23 cellular contexts compared by ENCODE assay signal in the genomic region with DNA sequence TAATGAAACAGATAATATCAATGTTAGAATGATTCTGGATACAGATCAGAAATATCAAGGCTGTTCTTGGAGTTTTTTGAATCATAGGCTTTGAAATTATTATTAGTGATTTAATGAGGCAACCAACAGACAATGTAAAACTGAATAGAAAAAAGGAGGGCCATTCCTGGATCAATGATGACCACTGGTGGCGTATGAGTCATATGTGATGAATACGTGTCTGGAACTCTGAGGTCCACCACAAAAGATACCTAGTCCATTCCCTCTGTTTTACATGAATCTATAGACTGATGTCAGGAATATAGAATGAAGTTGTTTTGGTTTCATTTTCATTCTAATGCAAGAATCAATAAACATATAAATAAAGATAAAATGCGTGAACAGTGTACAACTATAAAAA.
DNase-seq lines count a peak whose midpoint lies in the region; ATAC-seq, FAIRE-seq and TF ChIP-seq lines count a peak whose summit lies in the region.
"Had no signal": no experiment of that assay in that cellular context is flagged by ENCODE, and none has a peak within 500 bp of the region (broad histone marks: within the 10 kb centered on the region; RNA-seq: fewer than 3 reads in every experiment).

No MANE protein-coding gene starts in this region.

- H3K9ac ChIP-seq in GM23248 (no peak overlapping the region), endothelial cell of umbilical vein (replicated peaks; ENCODE audit: extremely low read depth, insufficient read depth, low read length) (no peak overlapping the region), smooth muscle cell (ENCODE audit: low read depth) (peak overlapping the region; percentile 93)

- H3F3A ChIP-seq in GM23248 (ENCODE audit: insufficient read depth) (peaks cover 48% of the 10 kb centered on the region), smooth muscle cell (ENCODE audit: low read depth) (no peaks in the 10 kb centered on the region), PC-9 (ENCODE audit: insufficient read depth, low read depth) (no peaks in the 10 kb centered on the region)

- POLR2A ChIA-PET in endothelial cell of umbilical vein (lab: Charles Lee): no interaction called here
- POLR2A ChIA-PET in PC-9 (lab: Charles Lee; ENCODE audit: unreplicated experiment): no interaction called here

- 57 to 66% methylated on average over 3 of the region's 3 CpGs for WGBS in GM23248 (ENCODE audit: low coverage in 1 of 2, low lambda C conversion rate in 2 of 2, missing lambda C conversion rate in 2 of 2), 2 experiments
- WGBS in smooth muscle cell (ENCODE audit: low lambda C conversion rate): 63% methylated on average over 3 of the region's 3 CpGs

- no peaks in the 10 kb centered on the region for H3K9me3 ChIP-seq in GM23248 (ENCODE audit: low read depth)
- no peaks in the 10 kb centered on the region for H3K9me3 ChIP-seq in RWPE2 (ENCODE audit: severe bottlenecking)
- H3K9me3 ChIP-seq in endothelial cell of umbilical vein (replicated peaks; ENCODE audit: control insufficient read depth, insufficient read depth, low read length): no peaks in the 10 kb centered on the region
- no peaks in the 10 kb centered on the region for H3K9me3 ChIP-seq in smooth muscle cell (replicated peaks; ENCODE audit: low read depth)
- H3K9me3 ChIP-seq in PC-9 (ENCODE audit: insufficient read depth, low read depth): no peaks in the 10 kb centered on the region
- H3K9me3 ChIP-seq: ascending aorta, upper lobe of left lung had no signal

- H3K9me2 ChIP-seq in GM23248 (ENCODE audit: insufficient read depth) (no peaks in the 10 kb centered on the region), PC-9 (ENCODE audit: insufficient read depth) (no peaks in the 10 kb centered on the region)

- DNase-seq in GM23248 (peak; percentile 45), RWPE2 (ENCODE audit: low spot score) (no peak), endothelial cell of umbilical vein (ENCODE audit: low read depth, low spot score) (no peak), smooth muscle cell (lab: John Stamatoyannopoulos, UW; ENCODE audit: unreplicated experiment) (no peak), PC-9 (no peak)
- DNase-seq in activated CD4-positive, alpha-beta T cell treated with anti-CD3 and anti-CD28 coated beads for 1 hour: no peak
- no peak for DNase-seq in activated CD8-positive, alpha-beta memory T cell treated with anti-CD3 and anti-CD28 coated beads for 24 hours
- DNase-seq: activated CD8-positive, alpha-beta T cell treated with anti-CD3 and anti-CD28 coated beads for 36 hours; dorsolateral prefrontal cortex; H7; islet precursor cell; KG1; MM.1S; naive thymus-derived CD8-positive, alpha-beta T cell; NCI-H1417; NCI-H2081; NCI-H2227 treated with DMSO at 0.1 percent for 48 hours; NCI-H526 treated with DMSO at 0.1 percent for 48 hours; RPMI8226; stimulated activated CD4-positive, alpha-beta T cell treated with anti-CD3 and anti-CD28 coated beads, Interleukin-4, amount 100 ng/mL, for 24 hours; stimulated activated naive B cell treated with anti-CD40 and anti-IgM and Interleukin-4, amounts not matched to agents 10 μg/mL and 1 μg/mL and 100 μg/mL, for 72 hours; upper lobe of left lung had no signal

- H3K36me3 ChIP-seq in GM23248 (ENCODE audit: low read depth) (peaks cover 51% of the 10 kb centered on the region), RWPE2 (ENCODE audit: low read depth) (peaks cover 24% of the 10 kb centered on the region), endothelial cell of umbilical vein (ENCODE audit: control insufficient read depth in 2 of 2, extremely low read depth in 1 of 2, insufficient read depth in 2 of 2, low read length in 2 of 2) (peaks cover 0 to 2% of the 10 kb centered on the region in 2 experiments), smooth muscle cell (ENCODE audit: low read depth) (no peaks in the 10 kb centered on the region), PC-9 (ENCODE audit: low read depth) (no peaks in the 10 kb centered on the region)
- H3K36me3 ChIP-seq: ascending aorta, upper lobe of left lung had no signal

- BruUV-seq in endothelial cell of umbilical vein (replicated peaks; lab: Mats Ljungman, UMichigan): no TSS peak
- BruUV-seq in PC-9 (replicated peaks; lab: Mats Ljungman, UMichigan): no TSS peak

- no peaks in the 10 kb centered on the region for H3K9me1 ChIP-seq in endothelial cell of umbilical vein (replicated peaks; ENCODE audit: control insufficient read depth, extremely low read depth, insufficient read depth, low read length)

- peaks cover 42% of the 10 kb centered on the region for H3K4me1 ChIP-seq in GM23248 (ENCODE audit: insufficient read depth)
- H3K4me1 ChIP-seq in RWPE2 (ENCODE audit: insufficient read depth, poor library complexity, severe bottlenecking): peaks cover 62% of the 10 kb centered on the region
- H3K4me1 ChIP-seq in endothelial cell of umbilical vein (ENCODE audit: control insufficient read depth, extremely low read depth, insufficient read depth, low read length): peaks cover 4% of the 10 kb centered on the region
- H3K4me1 ChIP-seq in smooth muscle cell (ENCODE audit: low read depth): peaks cover 13% of the 10 kb centered on the region
- no peaks in the 10 kb centered on the region for H3K4me1 ChIP-seq in PC-9 (replicated peaks; ENCODE audit: insufficient read depth)
- H3K4me1 ChIP-seq: ascending aorta, upper lobe of left lung had no signal

- H3K27me3 ChIP-seq in GM23248 (replicated peaks; ENCODE audit: insufficient read depth): no peaks in the 10 kb centered on the region
- no peaks in the 10 kb centered on the region for H3K27me3 ChIP-seq in RWPE2 (ENCODE audit: insufficient read depth, poor library complexity, severe bottlenecking)
- no peaks in the 10 kb centered on the region for H3K27me3 ChIP-seq in endothelial cell of umbilical vein (ENCODE audit: control insufficient read depth in 2 of 2, insufficient read depth in 2 of 2, low read length in 2 of 2)
- H3K27me3 ChIP-seq in smooth muscle cell (ENCODE audit: low read depth): no peaks in the 10 kb centered on the region
- no peaks in the 10 kb centered on the region for H3K27me3 ChIP-seq in PC-9 (ENCODE audit: insufficient read depth, low read depth)
- H3K27me3 ChIP-seq: ascending aorta, dorsolateral prefrontal cortex, upper lobe of left lung had no signal

- 0 out of 3 replicates have a peak, but pooled peaks have one; percentile 28 for ATAC-seq in RWPE2 (ENCODE audit: low read depth)
- ATAC-seq: activated CD8-positive, alpha-beta T cell treated with anti-CD3 and anti-CD28 coated beads for 36 hours; naive thymus-derived CD8-positive, alpha-beta T cell; stimulated activated naive B cell treated with anti-CD40 and anti-IgM and Interleukin-4, amounts not matched to agents 10 μg/mL and 1 μg/mL and 100 μg/mL, for 72 hours had no signal

- dilution Hi-C loops in endothelial cell of umbilical vein (cut with MboI; ENCODE audit: extremely low pct_ligation_motif_present, low sequenced_read_pairs): no loop called here

- H4K20me1 ChIP-seq in GM23248 (ENCODE audit: insufficient read depth) (no peaks in the 10 kb centered on the region), endothelial cell of umbilical vein (replicated peaks; ENCODE audit: control insufficient read depth, extremely low read depth, insufficient read depth, low read length) (no peaks in the 10 kb centered on the region), smooth muscle cell (ENCODE audit: low read depth) (no peaks in the 10 kb centered on the region), PC-9 (ENCODE audit: insufficient read depth) (no peaks in the 10 kb centered on the region)

- intact Hi-C loops in endothelial cell of umbilical vein (cut with micrococcal nuclease): no loop called here
- intact Hi-C loops in PC-9 (cut with micrococcal nuclease; ENCODE audit: unreplicated experiment): no loop called here

- H2AFZ ChIP-seq in GM23248: no peak overlapping the region
- no peak overlapping the region for H2AFZ ChIP-seq in endothelial cell of umbilical vein (ENCODE audit: low read depth, low read length)
- H2AFZ ChIP-seq in smooth muscle cell (ENCODE audit: low read depth): no peak overlapping the region
- no peak overlapping the region for H2AFZ ChIP-seq in PC-9

- no peaks in the 10 kb centered on the region for H3K79me2 ChIP-seq in GM23248 (ENCODE audit: insufficient read depth)
- no peaks in the 10 kb centered on the region for H3K79me2 ChIP-seq in endothelial cell of umbilical vein (ENCODE audit: control insufficient read depth, insufficient read depth, low read length)
- H3K79me2 ChIP-seq in smooth muscle cell (ENCODE audit: low read depth): no peaks in the 10 kb centered on the region
- no peaks in the 10 kb centered on the region for H3K79me2 ChIP-seq in PC-9 (ENCODE audit: low read depth)

- CTCF ChIA-PET in endothelial cell of umbilical vein (lab: Charles Lee): no interaction called here
- CTCF ChIA-PET in PC-9 (lab: Charles Lee): no interaction called here

- TF ChIP-seq POLR2A in endothelial cell of umbilical vein (IDR thresholded peaks at IDR 0.05; ENCODE audit: low read depth, low read length): no peak

- TF ChIP-seq CTCF in RWPE2 (IDR thresholded peaks at IDR 0.05; ENCODE audit: poor library complexity, severe bottlenecking) (no peak), endothelial cell of umbilical vein (IDR thresholded peaks at IDR 0.05; ENCODE audit: extremely low read depth in 1 of 2, insufficient read depth in 1 of 2, low read depth in 1 of 2, low read length in 2 of 2) (no peak), smooth muscle cell (IDR thresholded peaks at IDR 0.05; ENCODE audit: borderline replicate concordance, insufficient read depth, poor library complexity, severe bottlenecking) (no peak), PC-9 (conservative IDR thresholded peaks at IDR 0.05) (no peak)

- no peak for FAIRE-seq in endothelial cell of umbilical vein (lab: Jason Lieb, UNC)

- in situ Hi-C loops in GM23248 (cut with MboI): no loop called here

- H3K27ac ChIP-seq in GM23248 (no peak overlapping the region), RWPE2 (ENCODE audit: poor library complexity, severe bottlenecking) (peak overlapping the region; percentile 55), endothelial cell of umbilical vein (ENCODE audit: insufficient read depth, low read depth, low read length) (no peak overlapping the region), smooth muscle cell (ENCODE audit: low read depth) (peak overlapping the region; percentile 98), PC-9 (no peak overlapping the region)
- H3K27ac ChIP-seq: ascending aorta, dorsolateral prefrontal cortex, upper lobe of left lung had no signal

- no peak overlapping the region for H3K4me3 ChIP-seq in GM23248
- no peak overlapping the region for H3K4me3 ChIP-seq in RWPE2 (ENCODE audit: severe bottlenecking)
- no peak overlapping the region for H3K4me3 ChIP-seq in endothelial cell of umbilical vein (replicated peaks in 1 of 3; ENCODE audit: insufficient read depth in 1 of 3, low read depth in 1 of 3, low read length in 3 of 3)
- peak overlapping the region; percentile 7 for H3K4me3 ChIP-seq in smooth muscle cell
- H3K4me3 ChIP-seq in PC-9: no peak overlapping the region
- H3K4me3 ChIP-seq: ascending aorta, dorsolateral prefrontal cortex, upper lobe of left lung had no signal

- H3K4me2 ChIP-seq in GM23248 (ENCODE audit: unreplicated experiment): peak overlapping the region; percentile 30
- no peak overlapping the region for H3K4me2 ChIP-seq in endothelial cell of umbilical vein (ENCODE audit: insufficient read depth, low read length)
- peak overlapping the region; percentile 81 for H3K4me2 ChIP-seq in smooth muscle cell
- no peak overlapping the region for H3K4me2 ChIP-seq in PC-9

TF ChIP-seq in endothelial cell of umbilical vein, 7 proteins besides CTCF, POLR2A, EP300 and RAD21 (continues in another document):
- TF ChIP-seq JUN (IDR thresholded peaks at IDR 0.05; ENCODE audit: borderline replicate concordance, insufficient read depth, insufficient read length, low read depth): peak; percentile 32

Comparison
In these comparisons a context has a peak if more than half of its experiments do, and no peak if none do; other contexts are left out.
1. H3K27ac ChIP-seq: peak in RWPE2 (single experiment) and smooth muscle cell (single experiment); none in GM23248 (single experiment), endothelial cell of umbilical vein (single experiment) and PC-9 (single experiment).
2. H3K4me2 ChIP-seq: peak in GM23248 (single experiment) and smooth muscle cell (single experiment); none in endothelial cell of umbilical vein (single experiment) and PC-9 (single experiment).